ENCODE assay signal across 1 cellular context in genomic region chr9:71909887-71910601, GRCh38.
TF ChIP-seq lines count a peak whose summit lies in the region.

No MANE protein-coding gene starts in this region.

TF ChIP-seq in HepG2, 621 proteins besides CTCF, POLR2A, EP300 and RAD21 (continues in another document):
- no peak for TF ChIP-seq NR1H2 (CRISPR knock-in tag; IDR thresholded peaks at IDR 0.05; ENCODE audit: borderline replicate concordance, low read depth)
- TF ChIP-seq ZNF7 (CRISPR knock-in tag; IDR thresholded peaks at IDR 0.05) = no peak
- TF ChIP-seq ELF1 (CRISPR knock-in tag; IDR thresholded peaks at IDR 0.05) = 0 out of 2 replicates have a peak, but pooled peaks have one; percentile 21
- TF ChIP-seq GTF3A (CRISPR knock-in tag; conservative IDR thresholded peaks at IDR 0.05) = no peak
- no peak for TF ChIP-seq ZBTB40 (IDR thresholded peaks at IDR 0.05)
- TF ChIP-seq ZBTB40 (CRISPR knock-in tag; IDR thresholded peaks at IDR 0.05) = no peak
- TF ChIP-seq ZMAT3 (CRISPR knock-in tag; conservative IDR thresholded peaks at IDR 0.05) = no peak
- no peak for TF ChIP-seq ISL2 (CRISPR knock-in tag; IDR thresholded peaks at IDR 0.05)
- 0 out of 2 replicates have a peak, but pooled peaks have one; percentile 11 for TF ChIP-seq KMT2B (CRISPR knock-in tag; IDR thresholded peaks at IDR 0.05)
- no peak for TF ChIP-seq ZNF589 (CRISPR knock-in tag; conservative IDR thresholded peaks at IDR 0.05)
- 0 out of 2 replicates have a peak, but pooled peaks have one; percentile 34 for TF ChIP-seq SNAPC4 (CRISPR knock-in tag; IDR thresholded peaks at IDR 0.05)
- TF ChIP-seq SIN3A (IDR thresholded peaks at IDR 0.05; ENCODE audit: borderline replicate concordance, low read depth, low read length) = 0 out of 2 replicates have a peak, but pooled peaks have one; percentile 44
- TF ChIP-seq HBP1 (CRISPR knock-in tag; IDR thresholded peaks at IDR 0.05; ENCODE audit: low read depth) = peak; percentile 20; the same call in 1 of the 2 replicates
- 0 out of 2 replicates have a peak, but pooled peaks have one; percentile 3 for TF ChIP-seq ZBTB20 (CRISPR knock-in tag; IDR thresholded peaks at IDR 0.05; ENCODE audit: borderline replicate concordance, low read depth)
- no peak for TF ChIP-seq ONECUT2 (CRISPR knock-in tag; IDR thresholded peaks at IDR 0.05)
- 0 out of 2 replicates have a peak, but pooled peaks have one; percentile 11 for TF ChIP-seq NAIF1 (CRISPR knock-in tag; IDR thresholded peaks at IDR 0.05; ENCODE audit: borderline replicate concordance)
- TF ChIP-seq SP5 (CRISPR knock-in tag; IDR thresholded peaks at IDR 0.05; ENCODE audit: borderline replicate concordance, low read depth) = 0 out of 2 replicates have a peak, but pooled peaks have one; percentile 9
- TF ChIP-seq ZNF121 (CRISPR knock-in tag; IDR thresholded peaks at IDR 0.05) = no peak
- peak; percentile 36 for TF ChIP-seq ASH2L (IDR thresholded peaks at IDR 0.05; ENCODE audit: insufficient read length, low read depth, low read length)
- peak; percentile 41; the same call in 1 of the 2 replicates for TF ChIP-seq BCL6 (CRISPR knock-in tag; IDR thresholded peaks at IDR 0.05)
- no peak for TF ChIP-seq FOXC1 (CRISPR knock-in tag; IDR thresholded peaks at IDR 0.05; ENCODE audit: borderline replicate concordance)
- TF ChIP-seq, protein P1, sequence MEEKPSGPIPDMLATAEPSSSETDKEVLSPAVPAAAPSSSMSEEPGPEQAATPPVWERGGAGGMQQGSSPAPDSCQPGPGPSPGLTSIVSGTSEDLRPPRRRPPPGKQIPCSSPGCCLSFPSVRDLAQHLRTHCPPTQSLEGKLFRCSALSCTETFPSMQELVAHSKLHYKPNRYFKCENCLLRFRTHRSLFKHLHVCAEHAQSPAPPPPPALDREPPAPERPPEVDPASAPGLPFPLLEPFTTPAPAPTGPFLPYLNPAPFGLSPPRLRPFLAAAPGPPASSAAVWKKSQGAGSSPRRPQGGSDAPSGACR (CRISPR knock-in tag; IDR thresholded peaks at IDR 0.05) = no peak
- peak; percentile 22; the same call in 1 of the 2 replicates for TF ChIP-seq SPEN (CRISPR knock-in tag; IDR thresholded peaks at IDR 0.05; ENCODE audit: low read depth)
- no peak; the same call in 1 of the 2 replicates for TF ChIP-seq ZNF788 (CRISPR knock-in tag; IDR thresholded peaks at IDR 0.05; ENCODE audit: borderline replicate concordance)
- TF ChIP-seq, protein P2, sequence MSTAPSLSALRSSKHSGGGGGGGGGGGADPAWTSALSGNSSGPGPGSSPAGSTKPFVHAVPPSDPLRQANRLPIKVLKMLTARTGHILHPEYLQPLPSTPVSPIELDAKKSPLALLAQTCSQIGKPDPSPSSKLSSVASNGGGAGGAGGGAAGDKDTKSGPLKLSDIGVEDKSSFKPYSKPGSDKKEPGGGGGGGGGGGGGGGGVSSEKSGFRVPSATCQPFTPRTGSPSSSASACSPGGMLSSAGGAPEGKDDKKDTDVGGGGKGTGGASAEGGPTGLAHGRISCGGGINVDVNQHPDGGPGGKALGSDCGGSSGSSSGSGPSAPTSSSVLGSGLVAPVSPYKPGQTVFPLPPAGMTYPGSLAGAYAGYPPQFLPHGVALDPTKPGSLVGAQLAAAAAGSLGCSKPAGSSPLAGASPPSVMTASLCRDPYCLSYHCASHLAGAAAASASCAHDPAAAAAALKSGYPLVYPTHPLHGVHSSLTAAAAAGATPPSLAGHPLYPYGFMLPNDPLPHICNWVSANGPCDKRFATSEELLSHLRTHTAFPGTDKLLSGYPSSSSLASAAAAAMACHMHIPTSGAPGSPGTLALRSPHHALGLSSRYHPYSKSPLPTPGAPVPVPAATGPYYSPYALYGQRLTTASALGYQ (CRISPR knock-in tag; IDR thresholded peaks at IDR 0.05) = no peak
- peak; percentile 50; the same call in 1 of the 2 replicates for TF ChIP-seq ZNF331 (CRISPR knock-in tag; IDR thresholded peaks at IDR 0.05)
- TF ChIP-seq PAX8 (CRISPR knock-in tag; IDR thresholded peaks at IDR 0.05; ENCODE audit: borderline replicate concordance) = no peak
- TF ChIP-seq NFKBIZ (CRISPR knock-in tag; IDR thresholded peaks at IDR 0.05) = no peak
- no peak for TF ChIP-seq ZNF24 (IDR thresholded peaks at IDR 0.05)
- TF ChIP-seq, protein P3, sequence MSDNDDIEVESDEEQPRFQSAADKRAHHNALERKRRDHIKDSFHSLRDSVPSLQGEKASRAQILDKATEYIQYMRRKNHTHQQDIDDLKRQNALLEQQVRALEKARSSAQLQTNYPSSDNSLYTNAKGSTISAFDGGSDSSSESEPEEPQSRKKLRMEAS (IDR thresholded peaks at IDR 0.05) = peak; percentile 5; the same call in 1 of the 2 replicates
- no peak; the same call in 1 of the 2 replicates for TF ChIP-seq ZNF274 (CRISPR knock-in tag; IDR thresholded peaks at IDR 0.05)
- no peak for TF ChIP-seq HOXA3 (CRISPR knock-in tag; IDR thresholded peaks at IDR 0.05)
- TF ChIP-seq ZNF263 (CRISPR knock-in tag; IDR thresholded peaks at IDR 0.05) = peak; percentile 58; the same call in 1 of the 2 replicates
- TF ChIP-seq, protein P4, sequence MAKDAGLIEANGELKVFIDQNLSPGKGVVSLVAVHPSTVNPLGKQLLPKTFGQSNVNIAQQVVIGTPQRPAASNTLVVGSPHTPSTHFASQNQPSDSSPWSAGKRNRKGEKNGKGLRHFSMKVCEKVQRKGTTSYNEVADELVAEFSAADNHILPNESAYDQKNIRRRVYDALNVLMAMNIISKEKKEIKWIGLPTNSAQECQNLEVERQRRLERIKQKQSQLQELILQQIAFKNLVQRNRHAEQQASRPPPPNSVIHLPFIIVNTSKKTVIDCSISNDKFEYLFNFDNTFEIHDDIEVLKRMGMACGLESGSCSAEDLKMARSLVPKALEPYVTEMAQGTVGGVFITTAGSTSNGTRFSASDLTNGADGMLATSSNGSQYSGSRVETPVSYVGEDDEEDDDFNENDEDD (CRISPR knock-in tag; IDR thresholded peaks at IDR 0.05; ENCODE audit: borderline replicate concordance) = peak; percentile 54; the same call in 1 of the 2 replicates
- peak; percentile 38; the same call in 1 of the 2 replicates for TF ChIP-seq TCF7 (IDR thresholded peaks at IDR 0.05; ENCODE audit: low read depth)
- TF ChIP-seq, protein P5, sequence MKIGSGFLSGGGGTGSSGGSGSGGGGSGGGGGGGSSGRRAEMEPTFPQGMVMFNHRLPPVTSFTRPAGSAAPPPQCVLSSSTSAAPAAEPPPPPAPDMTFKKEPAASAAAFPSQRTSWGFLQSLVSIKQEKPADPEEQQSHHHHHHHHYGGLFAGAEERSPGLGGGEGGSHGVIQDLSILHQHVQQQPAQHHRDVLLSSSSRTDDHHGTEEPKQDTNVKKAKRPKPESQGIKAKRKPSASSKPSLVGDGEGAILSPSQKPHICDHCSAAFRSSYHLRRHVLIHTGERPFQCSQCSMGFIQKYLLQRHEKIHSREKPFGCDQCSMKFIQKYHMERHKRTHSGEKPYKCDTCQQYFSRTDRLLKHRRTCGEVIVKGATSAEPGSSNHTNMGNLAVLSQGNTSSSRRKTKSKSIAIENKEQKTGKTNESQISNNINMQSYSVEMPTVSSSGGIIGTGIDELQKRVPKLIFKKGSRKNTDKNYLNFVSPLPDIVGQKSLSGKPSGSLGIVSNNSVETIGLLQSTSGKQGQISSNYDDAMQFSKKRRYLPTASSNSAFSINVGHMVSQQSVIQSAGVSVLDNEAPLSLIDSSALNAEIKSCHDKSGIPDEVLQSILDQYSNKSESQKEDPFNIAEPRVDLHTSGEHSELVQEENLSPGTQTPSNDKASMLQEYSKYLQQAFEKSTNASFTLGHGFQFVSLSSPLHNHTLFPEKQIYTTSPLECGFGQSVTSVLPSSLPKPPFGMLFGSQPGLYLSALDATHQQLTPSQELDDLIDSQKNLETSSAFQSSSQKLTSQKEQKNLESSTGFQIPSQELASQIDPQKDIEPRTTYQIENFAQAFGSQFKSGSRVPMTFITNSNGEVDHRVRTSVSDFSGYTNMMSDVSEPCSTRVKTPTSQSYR (CRISPR knock-in tag; IDR thresholded peaks at IDR 0.05; ENCODE audit: borderline replicate concordance) = peak; percentile 83
